11 cellular contexts compared by ENCODE assay signal in the genomic region with DNA sequence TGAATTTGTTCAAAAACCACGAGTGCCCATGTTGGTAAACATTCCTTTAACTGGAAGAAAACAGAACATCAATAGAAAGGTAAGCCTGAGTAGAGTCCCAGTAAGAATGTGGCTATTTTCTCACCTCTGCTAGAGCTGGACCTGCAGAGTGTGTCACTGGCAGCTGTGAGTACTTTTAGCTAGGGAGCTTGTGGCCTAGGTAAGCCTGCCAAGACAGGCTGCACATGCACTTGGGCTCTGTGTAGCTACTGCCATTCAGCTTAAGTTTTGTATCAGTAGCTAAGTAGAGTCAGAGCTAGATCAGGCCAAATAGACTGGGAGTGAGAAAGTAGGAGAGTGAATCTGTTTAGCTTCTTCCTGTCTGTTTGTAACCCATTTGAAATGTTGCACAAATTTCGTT. TPM values are rescaled to one million over a fixed set of nuclear protein-coding genes. Genes with fewer than 3 reads are reported as not detected.
DNase-seq lines count a peak whose midpoint lies in the region; ATAC-seq, FAIRE-seq and TF ChIP-seq lines count a peak whose summit lies in the region.
"Had no signal": no experiment of that assay in that cellular context is flagged by ENCODE, and none has a peak within 500 bp of the region (broad histone marks: within the 10 kb centered on the region; RNA-seq: fewer than 3 reads in every experiment).

No MANE protein-coding gene starts in this region.

- TF ChIP-seq POLR2A in NB4 (IDR thresholded peaks at IDR 0.05; ENCODE audit: extremely low read depth, insufficient read length) = no peak

- no peak overlapping the region for H3K4me3 ChIP-seq in NB4 (ENCODE audit: low read depth, low read length)
- no peak overlapping the region for H3K4me3 ChIP-seq in keratinocyte (ENCODE audit: control insufficient read depth in 2 of 3, extremely low read depth in 1 of 3, insufficient read depth in 2 of 3, low read depth in 1 of 3, low read length in 3 of 3)
- H3K4me3 ChIP-seq in ascending aorta = no peak overlapping the region
- H3K4me3 ChIP-seq: tibial artery had no signal

- H3K9me1 ChIP-seq in keratinocyte (ENCODE audit: control insufficient read depth, extremely low read depth, insufficient read depth, low read length) = no peaks in the 10 kb centered on the region

- no peak overlapping the region for H3K9ac ChIP-seq in keratinocyte (ENCODE audit: control insufficient read depth, extremely low read depth, insufficient read depth, low read length)

- H3K79me2 ChIP-seq in keratinocyte (ENCODE audit: control insufficient read depth, insufficient read depth, low read length) = peaks cover 57% of the 10 kb centered on the region

- H3K27ac ChIP-seq in keratinocyte (ENCODE audit: control insufficient read depth, insufficient read depth, low read length) (no peak overlapping the region), ascending aorta (no peak overlapping the region)
- H3K27ac ChIP-seq: tibial artery had no signal

- DNase-seq in D341Med (ENCODE audit: low spot score) (peak; percentile 30), NB4 (ENCODE audit: low read depth) (peak; percentile 44), keratinocyte (ENCODE audit: low read depth, low spot score) (no peak), NCI-H510A treated with DMSO at 0.1 percent for 48 hours (lab: John Stamatoyannopoulos, UW) (no peak), ascending aorta (ENCODE audit: low spot score in 2 of 2) (no peak), DMS79 treated with DMSO at 0.1 percent for 48 hours (lab: John Stamatoyannopoulos, UW) (no peak)
- DNase-seq in stimulated activated CD4-positive, alpha-beta T cell treated with anti-CD3 and anti-CD28 coated beads, Interleukin-2, amount 100 ng/mL, for 24 hours = no peak
- DNase-seq: activated gamma-delta T cell treated with Interleukin-2 at 50 U/mL for 16 hours, hippocampal formation, tibial artery had no signal

- H3K4me1 ChIP-seq in keratinocyte (ENCODE audit: control insufficient read depth, extremely low read depth, insufficient read depth, low read length) (peaks cover 10% of the 10 kb centered on the region), ascending aorta (no peaks in the 10 kb centered on the region)

- no peaks in the 10 kb centered on the region for H3K9me3 ChIP-seq in keratinocyte (ENCODE audit: control insufficient read depth, low read depth, low read length)
- no peaks in the 10 kb centered on the region for H3K9me3 ChIP-seq in ascending aorta
- H3K9me3 ChIP-seq: tibial artery had no signal

- H3K36me3 ChIP-seq in keratinocyte (ENCODE audit: control insufficient read depth in 2 of 2, extremely low read depth in 1 of 2, insufficient read depth in 2 of 2, low read length in 2 of 2) (no peaks in the 10 kb centered on the region), ascending aorta (no peaks in the 10 kb centered on the region)
- H3K36me3 ChIP-seq: tibial artery had no signal

- FAIRE-seq in keratinocyte (lab: Jason Lieb, UNC) = peak; percentile 83

- H3K27me3 ChIP-seq in keratinocyte (ENCODE audit: control insufficient read depth, extremely low read depth, insufficient read depth, low read length) = no peaks in the 10 kb centered on the region
- no peaks in the 10 kb centered on the region for H3K27me3 ChIP-seq in ascending aorta
- H3K27me3 ChIP-seq: tibial artery had no signal

- TF ChIP-seq CTCF in NB4 (IDR thresholded peaks at IDR 0.05; ENCODE audit: low read depth, low read length) (no peak), keratinocyte (optimal IDR thresholded peaks at IDR 0.05 in 1 of 3, IDR thresholded peaks at IDR 0.05 in 1 of 3, conservative IDR thresholded peaks at IDR 0.05 in 1 of 3; ENCODE audit: extremely low read depth in 1 of 3, insufficient read depth in 2 of 3, low read length in 3 of 3) (no peak), ascending aorta (IDR thresholded peaks at IDR 0.05) (no peak)

- ATAC-seq in GM21360 (IDR thresholded peaks at IDR 0.05; ENCODE audit: unreplicated experiment) = peak; percentile 62

- dilution Hi-C loops in keratinocyte (cut with MboI; ENCODE audit: extremely low pct_ligation_motif_present, low sequenced_read_pairs) = no loop called here

- intact Hi-C loops in ascending aorta (cut with DNase I) = no loop called here

- H4K20me1 ChIP-seq in keratinocyte (ENCODE audit: control insufficient read depth, extremely low read depth, insufficient read depth, low read length) = peaks cover 7% of the 10 kb centered on the region

- no peak overlapping the region for H2AFZ ChIP-seq in keratinocyte (ENCODE audit: control insufficient read depth, low read length)

- peak overlapping the region; percentile 3 for H3K4me2 ChIP-seq in keratinocyte (ENCODE audit: control insufficient read depth, extremely low read depth, insufficient read depth, low read depth, low read length)

RNA-seq across cellular contexts. Expression of gene RBPJ, which starts 35.3 kb away (rescaled TPM):
- polyA plus RNA-seq in keratinocyte = 20.8 to 38.0 TPM (median 32.0 TPM) in 3 replicates
- 22.9 TPM for polyA plus RNA-seq in keratinocyte (2011; ENCODE audit: low read depth)
- polyA plus RNA-seq in keratinocyte (2011; cell fraction: cytosol; rRNA removed) = 15.8 and 28.1 TPM in 2 replicates
- polyA plus RNA-seq in keratinocyte (2011; cell fraction: nucleus; rRNA removed) = 34.6 and 43.1 TPM in 2 replicates
- polyA plus RNA-seq in keratinocyte (2012; ENCODE audit: low replicate concordance) = 22.6 and 24.3 TPM in 2 replicates
- polyA minus RNA-seq in keratinocyte = 15.1 to 49.2 TPM (median 16.9 TPM) in 3 replicates
- polyA minus RNA-seq in keratinocyte (2011; cell fraction: cytosol; rRNA and poly(A)+ RNA removed) = 11.5 TPM
- polyA minus RNA-seq in keratinocyte (2011; cell fraction: nucleus; rRNA and poly(A)+ RNA removed) = 26.4 and 50.3 TPM in 2 replicates
- 17.6 TPM for total RNA-seq in ascending aorta

Comparison
In these comparisons a context has a peak if more than half of its experiments do, and no peak if none do; other contexts are left out.
1. DNase-seq: peak in D341Med (single experiment) and NB4 (single experiment); none in keratinocyte (single experiment), NCI-H510A treated with DMSO at 0.1 percent for 48 hours (single experiment), ascending aorta (0 of 2), stimulated activated CD4-positive, alpha-beta T cell treated with anti-CD3 and anti-CD28 coated beads, Interleukin-2, amount 100 ng/mL, for 24 hours (0 of 2) and DMS79 treated with DMSO at 0.1 percent for 48 hours (single experiment).